17 cellular contexts compared by ENCODE assay signal in the genomic region with DNA sequence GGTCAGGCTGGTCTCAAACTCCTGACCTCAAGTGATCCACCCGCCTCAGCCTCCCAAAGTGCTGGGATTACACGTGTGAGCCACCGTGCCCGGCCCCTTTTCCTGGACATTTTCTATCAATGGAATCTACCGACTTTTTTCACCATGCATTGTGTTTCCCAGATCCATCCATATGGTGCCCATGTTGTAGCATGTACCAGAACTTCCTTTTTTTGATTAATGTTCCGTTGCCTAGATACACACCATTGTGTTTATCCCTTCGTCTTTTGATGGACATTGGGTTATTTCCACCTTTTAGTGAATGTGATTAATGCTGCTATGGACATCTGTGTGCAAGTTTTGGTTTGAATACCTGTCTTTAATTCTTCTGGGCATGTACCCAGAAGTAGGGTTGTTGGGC.
"Had no signal": no experiment of that assay in that cellular context is flagged by ENCODE, and none has a peak within 500 bp of the region (broad histone marks: within the 10 kb centered on the region; RNA-seq: fewer than 3 reads in every experiment).

No MANE protein-coding gene starts in this region.

- H3K4me3 ChIP-seq: breast epithelium, gastrocnemius medialis, heart right ventricle, ovary, tibial artery had no signal

- H3K27ac ChIP-seq: breast epithelium, gastrocnemius medialis, heart right ventricle, ovary, tibial artery had no signal

- FAIRE-seq: urothelium cell line had no signal

- H3K36me3 ChIP-seq: breast epithelium, gastrocnemius medialis, heart right ventricle, ovary, tibial artery had no signal

- DNase-seq: activated CD4-positive, CD25-positive, alpha-beta regulatory T cell treated with anti-CD3 and anti-CD28 coated beads, Interleukin-2, amount 50 U/mL, for 72 hours; activated naive CD4-positive, alpha-beta T cell treated with anti-CD3 and anti-CD28 coated beads for 36 hours; activated naive CD8-positive, alpha-beta T cell treated with anti-CD3 and anti-CD28 coated beads, Interleukin-2, amount 50 U/mL, for 24 hours; activated T-cell treated with anti-CD3 and anti-CD28 coated beads for 4 hours; cerebellar nuclear complex; gastrocnemius medialis; heart right ventricle; left colon; mammary epithelial cell; naive B cell; ovary; T-helper 9 cell; tibial artery had no signal

- H3K27me3 ChIP-seq: breast epithelium, gastrocnemius medialis, ovary had no signal

- H3K9me3 ChIP-seq: breast epithelium, gastrocnemius medialis, heart right ventricle, ovary, tibial artery had no signal

- H3K4me1 ChIP-seq: breast epithelium, gastrocnemius medialis, tibial artery had no signal

- ATAC-seq: activated naive CD8-positive, alpha-beta T cell treated with anti-CD3 and anti-CD28 coated beads, Interleukin-2, amount 50 U/mL, for 24 hours; activated T-helper 17 cell treated with anti-CD3 and anti-CD28 coated beads, Interleukin-2, amount 50 U/mL, for 72 hours; gastrocnemius medialis; heart right ventricle; left colon; sciatic nerve had no signal
